8 cellular contexts compared by ENCODE assay signal in the genomic region with DNA sequence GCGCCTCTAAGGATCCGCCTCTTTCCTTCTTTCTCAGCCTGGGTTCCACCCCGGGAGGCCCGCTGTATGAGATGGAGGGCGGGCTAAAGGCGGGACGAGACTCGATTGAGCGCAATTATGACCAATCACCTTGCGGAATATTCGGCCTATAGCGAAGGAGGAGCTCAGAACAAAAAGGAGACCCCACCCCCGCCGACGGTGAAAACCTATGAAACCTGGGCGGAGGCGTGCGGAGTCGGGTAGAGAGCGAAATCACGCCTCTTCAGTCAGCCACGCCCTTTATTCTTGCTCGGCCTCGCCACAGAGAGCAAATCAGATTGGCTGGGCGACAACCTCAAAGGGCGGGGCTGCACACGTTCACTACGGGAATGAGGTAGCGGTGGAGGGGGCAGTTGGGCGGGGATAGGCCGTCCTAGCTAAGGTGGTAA. TPM values are rescaled to one million over a fixed set of nuclear protein-coding genes. Genes with fewer than 3 reads are reported as not detected.
DNase-seq lines count a peak whose midpoint lies in the region; ATAC-seq and TF ChIP-seq lines count a peak whose summit lies in the region.

No MANE protein-coding gene starts in this region.

- H3K27ac ChIP-seq in testis = peak overlapping the region; percentile 91 to 95

- WGBS in testis, 2 donors = 0% methylated on average over 13 to 30 of the region's 31 CpGs

- H3K4me1 ChIP-seq in testis = peaks cover 6% of the 10 kb centered on the region

- no peaks in the 10 kb centered on the region for H3K36me3 ChIP-seq in testis (ENCODE audit: low read depth, missing control alignments)

- no peaks in the 10 kb centered on the region for H3K9me3 Mint-ChIP-seq in activated naive CD8-positive, alpha-beta T cell (ENCODE audit: low read depth)

- H3K27me3 Mint-ChIP-seq in activated naive CD8-positive, alpha-beta T cell = no peaks in the 10 kb centered on the region

- intact Hi-C loops in testis (cut with DNase I; ENCODE audit: low total_unique reads) = no loop called here

- H3K4me3 Mint-ChIP-seq in activated naive CD8-positive, alpha-beta T cell = peak overlapping the region; percentile 90

- no peaks in the 10 kb centered on the region for H3K27me3 ChIP-seq in testis

- H3K4me3 ChIP-seq in testis = peak overlapping the region; percentile 69 to 77

- peak; percentile 86 for ATAC-seq in HG02571 (IDR thresholded peaks at IDR 0.05; ENCODE audit: unreplicated experiment)
- peak; percentile 92 for ATAC-seq in SK-N-SH treated with all-trans-retinoic acid at 6 μM for 48 hours
- ATAC-seq in omental fat pad (ENCODE audit: low FRiP score) = peak; percentile 92

- peaks cover 3% of the 10 kb centered on the region for H3K36me3 Mint-ChIP-seq in activated naive CD8-positive, alpha-beta T cell

- no peak for TF ChIP-seq POLR2A in testis (IDR thresholded peaks at IDR 0.05)

- DNase-seq in GM04503 (ENCODE audit: low read depth) (peak; percentile 98), NCI-H1048 (lab: John Stamatoyannopoulos, UW) (peak; percentile 99), glomerular visceral epithelial cell (ENCODE audit: extremely low spot score) (peak; percentile 98), omental fat pad (ENCODE audit: low spot score) (peak; percentile 91), testis (peak; percentile 97)

- TF ChIP-seq CTCF in omental fat pad (IDR thresholded peaks at IDR 0.05) (no peak), testis (IDR thresholded peaks at IDR 0.05) (no peak)

- H3K4me1 Mint-ChIP-seq in activated naive CD8-positive, alpha-beta T cell (ENCODE audit: low read depth) = peaks cover 44% of the 10 kb centered on the region

- no peaks in the 10 kb centered on the region for H3K9me3 ChIP-seq in testis

- H3K27ac Mint-ChIP-seq in activated naive CD8-positive, alpha-beta T cell = peak overlapping the region; percentile 98

TF ChIP-seq in SK-N-SH treated with all-trans-retinoic acid at 6 μM for 48 hours, 23 proteins besides CTCF, POLR2A, EP300 and RAD21:
- no peak for TF ChIP-seq PATZ1 (CRISPR knock-in tag; IDR thresholded peaks at IDR 0.05; ENCODE audit: borderline replicate concordance)
- TF ChIP-seq ARNTL (CRISPR knock-in tag; IDR thresholded peaks at IDR 0.05; ENCODE audit: borderline replicate concordance, low read depth) = no peak
- TF ChIP-seq OSR1 (CRISPR knock-in tag; IDR thresholded peaks at IDR 0.05) = no peak
- TF ChIP-seq GLIS3 (CRISPR knock-in tag; IDR thresholded peaks at IDR 0.05) = no peak
- TF ChIP-seq TOX (CRISPR knock-in tag; IDR thresholded peaks at IDR 0.05; ENCODE audit: borderline replicate concordance) = no peak
- TF ChIP-seq ZNF565 (CRISPR knock-in tag; conservative IDR thresholded peaks at IDR 0.05; ENCODE audit: low read depth) = no peak
- no peak for TF ChIP-seq POU6F1 (CRISPR knock-in tag; IDR thresholded peaks at IDR 0.05; ENCODE audit: borderline replicate concordance, low read depth)
- TF ChIP-seq PPARA (CRISPR knock-in tag; IDR thresholded peaks at IDR 0.05; ENCODE audit: borderline replicate concordance) = no peak
- TF ChIP-seq BACH2 (CRISPR knock-in tag; IDR thresholded peaks at IDR 0.05; ENCODE audit: borderline replicate concordance) = no peak
- no peak for TF ChIP-seq ZFP3 (CRISPR knock-in tag; IDR thresholded peaks at IDR 0.05)
- TF ChIP-seq, protein P1, sequence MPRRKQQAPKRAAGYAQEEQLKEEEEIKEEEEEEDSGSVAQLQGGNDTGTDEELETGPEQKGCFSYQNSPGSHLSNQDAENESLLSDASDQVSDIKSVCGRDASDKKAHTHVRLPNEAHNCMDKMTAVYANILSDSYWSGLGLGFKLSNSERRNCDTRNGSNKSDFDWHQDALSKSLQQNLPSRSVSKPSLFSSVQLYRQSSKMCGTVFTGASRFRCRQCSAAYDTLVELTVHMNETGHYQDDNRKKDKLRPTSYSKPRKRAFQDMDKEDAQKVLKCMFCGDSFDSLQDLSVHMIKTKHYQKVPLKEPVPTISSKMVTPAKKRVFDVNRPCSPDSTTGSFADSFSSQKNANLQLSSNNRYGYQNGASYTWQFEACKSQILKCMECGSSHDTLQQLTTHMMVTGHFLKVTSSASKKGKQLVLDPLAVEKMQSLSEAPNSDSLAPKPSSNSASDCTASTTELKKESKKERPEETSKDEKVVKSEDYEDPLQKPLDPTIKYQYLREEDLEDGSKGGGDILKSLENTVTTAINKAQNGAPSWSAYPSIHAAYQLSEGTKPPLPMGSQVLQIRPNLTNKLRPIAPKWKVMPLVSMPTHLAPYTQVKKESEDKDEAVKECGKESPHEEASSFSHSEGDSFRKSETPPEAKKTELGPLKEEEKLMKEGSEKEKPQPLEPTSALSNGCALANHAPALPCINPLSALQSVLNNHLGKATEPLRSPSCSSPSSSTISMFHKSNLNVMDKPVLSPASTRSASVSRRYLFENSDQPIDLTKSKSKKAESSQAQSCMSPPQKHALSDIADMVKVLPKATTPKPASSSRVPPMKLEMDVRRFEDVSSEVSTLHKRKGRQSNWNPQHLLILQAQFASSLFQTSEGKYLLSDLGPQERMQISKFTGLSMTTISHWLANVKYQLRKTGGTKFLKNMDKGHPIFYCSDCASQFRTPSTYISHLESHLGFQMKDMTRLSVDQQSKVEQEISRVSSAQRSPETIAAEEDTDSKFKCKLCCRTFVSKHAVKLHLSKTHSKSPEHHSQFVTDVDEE (CRISPR knock-in tag; IDR thresholded peaks at IDR 0.05) = no peak
- TF ChIP-seq CSDC2 (CRISPR knock-in tag; IDR thresholded peaks at IDR 0.05) = no peak
- TF ChIP-seq, protein P2, sequence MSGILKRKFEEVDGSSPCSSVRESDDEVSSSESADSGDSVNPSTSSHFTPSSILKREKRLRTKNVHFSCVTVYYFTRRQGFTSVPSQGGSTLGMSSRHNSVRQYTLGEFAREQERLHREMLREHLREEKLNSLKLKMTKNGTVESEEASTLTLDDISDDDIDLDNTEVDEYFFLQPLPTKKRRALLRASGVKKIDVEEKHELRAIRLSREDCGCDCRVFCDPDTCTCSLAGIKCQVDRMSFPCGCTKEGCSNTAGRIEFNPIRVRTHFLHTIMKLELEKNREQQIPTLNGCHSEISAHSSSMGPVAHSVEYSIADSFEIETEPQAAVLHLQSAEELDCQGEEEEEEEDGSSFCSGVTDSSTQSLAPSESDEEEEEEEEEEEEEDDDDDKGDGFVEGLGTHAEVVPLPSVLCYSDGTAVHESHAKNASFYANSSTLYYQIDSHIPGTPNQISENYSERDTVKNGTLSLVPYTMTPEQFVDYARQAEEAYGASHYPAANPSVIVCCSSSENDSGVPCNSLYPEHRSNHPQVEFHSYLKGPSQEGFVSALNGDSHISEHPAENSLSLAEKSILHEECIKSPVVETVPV (CRISPR knock-in tag; IDR thresholded peaks at IDR 0.05) = no peak
- TF ChIP-seq SNAI2 (CRISPR knock-in tag; IDR thresholded peaks at IDR 0.05) = no peak
- TF ChIP-seq, protein P3, sequence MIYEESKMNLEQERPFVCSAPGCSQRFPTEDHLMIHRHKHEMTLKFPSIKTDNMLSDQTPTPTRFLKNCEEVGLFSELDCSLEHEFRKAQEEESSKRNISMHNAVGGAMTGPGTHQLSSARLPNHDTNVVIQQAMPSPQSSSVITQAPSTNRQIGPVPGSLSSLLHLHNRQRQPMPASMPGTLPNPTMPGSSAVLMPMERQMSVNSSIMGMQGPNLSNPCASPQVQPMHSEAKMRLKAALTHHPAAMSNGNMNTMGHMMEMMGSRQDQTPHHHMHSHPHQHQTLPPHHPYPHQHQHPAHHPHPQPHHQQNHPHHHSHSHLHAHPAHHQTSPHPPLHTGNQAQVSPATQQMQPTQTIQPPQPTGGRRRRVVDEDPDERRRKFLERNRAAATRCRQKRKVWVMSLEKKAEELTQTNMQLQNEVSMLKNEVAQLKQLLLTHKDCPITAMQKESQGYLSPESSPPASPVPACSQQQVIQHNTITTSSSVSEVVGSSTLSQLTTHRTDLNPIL (CRISPR knock-in tag; IDR thresholded peaks at IDR 0.05; ENCODE audit: low read depth) = no peak
- TF ChIP-seq ZNF8 (CRISPR knock-in tag; IDR thresholded peaks at IDR 0.05) = no peak
- TF ChIP-seq ZNF70 (CRISPR knock-in tag; IDR thresholded peaks at IDR 0.05) = no peak
TF ChIP-seq in SK-N-SH treated with all-trans-retinoic acid at 6 μM for 48 hours: peak in this region for 0.

RNA-seq across cellular contexts. Expression of gene CDK16, which starts 0.6 kb away (rescaled TPM):
- 100 to 1,000 TPM in 3 of 4 donors, 10 to 100 TPM in 1; 72.4 to 120 (median 102) TPM for total RNA-seq in omental fat pad
- total RNA-seq in testis = 100 to 1,000 TPM; 195 to 245 TPM
- 122 TPM for polyA plus RNA-seq in testis (ENCODE audit: insufficient read depth, low read depth, low replicate concordance)

RNA-seq across cellular contexts. Expression of gene USP11, which starts 14.9 kb away (rescaled TPM):
- total RNA-seq in omental fat pad = 10 to 100 TPM; 27.6 to 41.3 (median 32.3) TPM
- 100 to 1,000 TPM; 128 to 185 TPM for total RNA-seq in testis
- 113 TPM for polyA plus RNA-seq in testis (ENCODE audit: insufficient read depth, low read depth, low replicate concordance)

RNA-seq across cellular contexts. Expression of gene UBA1, which starts 24.2 kb away (rescaled TPM):
- total RNA-seq in omental fat pad (100 to 1,000 TPM; 132 to 158 (median 148) TPM), testis (100 to 1,000 TPM; 243 to 338 TPM)
- polyA plus RNA-seq in testis (ENCODE audit: insufficient read depth, low read depth, low replicate concordance) = 207 TPM

Comparison
In these comparisons a context has a peak if more than half of its experiments do, and no peak if none do; other contexts are left out.
1. Peak in every context shown above with its lines: DNase-seq, ATAC-seq, H3K4me3 ChIP-seq and H3K27ac ChIP-seq.